In the genomic region with DNA sequence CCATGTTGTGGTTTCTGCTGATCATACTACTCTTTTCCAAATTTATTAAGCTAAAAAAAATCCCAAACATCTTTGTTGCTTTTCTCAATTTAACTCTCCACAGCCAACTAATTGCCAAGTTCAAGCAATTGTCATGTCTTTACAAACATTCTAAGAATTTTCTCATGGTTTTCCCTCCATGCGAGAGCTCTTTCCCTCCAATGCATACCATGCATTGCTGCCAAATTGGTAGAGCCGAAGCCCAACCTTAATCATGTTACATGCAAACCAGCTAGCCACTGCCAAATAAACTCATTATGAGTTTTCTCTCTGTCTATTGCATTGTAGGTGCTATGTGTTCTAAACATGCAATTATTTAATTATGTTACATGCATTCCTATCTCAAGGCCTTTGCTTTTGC, we compare ENCODE assay signal across 24 cellular contexts.
A peak's percentile ranks its signal among the peaks of the same experiment; 100 is the strongest.
DNase-seq lines count a peak whose midpoint lies in the region; ATAC-seq, FAIRE-seq and TF ChIP-seq lines count a peak whose summit lies in the region.
"Had no signal": no experiment of that assay in that cellular context is flagged by ENCODE, and none has a peak within 500 bp of the region (broad histone marks: within the 10 kb centered on the region; RNA-seq: fewer than 3 reads in every experiment).

No MANE protein-coding gene starts in this region.

- H3K9me3 Mint-ChIP-seq in GM23338, result no peaks in the 10 kb centered on the region; the same call in 2 of the 3 replicates
- H3K9me3 Mint-ChIP-seq: CD4-positive, alpha-beta T cell; CD8-positive, alpha-beta memory T cell; H9 had no signal

- no peak overlapping the region for H3K18ac ChIP-seq in mesendoderm (ENCODE audit: low read length)

- H4K5ac ChIP-seq in mesendoderm (ENCODE audit: low read length), result no peak overlapping the region

- FAIRE-seq in urothelium cell line (lab: Jason Lieb, UNC) (no peak), H54 (lab: Jason Lieb, UNC) (no peak)
- FAIRE-seq: A549, D721Med, GM12891, GM18507 had no signal

- WGBS in mesendoderm (ENCODE audit: extremely low coverage, insufficient coverage, low lambda C conversion rate), result no CpG with 5 or more reads among the region's 2 CpGs

- no peak for TF ChIP-seq POLR2A in H54 (IDR thresholded peaks at IDR 0.05; ENCODE audit: low read depth, low read length)

- no peaks in the 10 kb centered on the region; the same call in 1 of the 2 replicates for H3K9me2 ChIP-seq in GM23338 (ENCODE audit: insufficient read depth)

- H3K4me2 ChIP-seq in GM23338, result no peak overlapping the region
- no peak overlapping the region for H3K4me2 ChIP-seq in mesendoderm (ENCODE audit: low read length)
- H3K4me2 ChIP-seq: A549; BLaER1 treated with 17β-estradiol and CSF1 and Interleukin-3, amounts not matched to agents 10 nM and 100 nM had no signal

- H3K4me3 Mint-ChIP-seq in GM23338, result no peak overlapping the region
- H3K4me3 Mint-ChIP-seq: CD14-positive monocyte; CD4-positive, alpha-beta T cell; CD8-positive, alpha-beta memory T cell; H9 had no signal

- no peak overlapping the region for H4K8ac ChIP-seq in mesendoderm (ENCODE audit: low read depth, low read length)

- H3K4me1 ChIP-seq in GM23338 (ENCODE audit: insufficient read depth), result peaks cover 18% of the 10 kb centered on the region
- H3K4me1 ChIP-seq in mesendoderm (ENCODE audit: control insufficient read depth, low read depth, low read length), result peaks cover 1% of the 10 kb centered on the region
- H3K4me1 ChIP-seq: BE2C had no signal

- H2BK5ac ChIP-seq in mesendoderm (ENCODE audit: low read length), result no peak overlapping the region

- H2AK5ac ChIP-seq in mesendoderm (ENCODE audit: low read length), result no peak overlapping the region

- no peaks in the 10 kb centered on the region for H3K36me3 Mint-ChIP-seq in GM23338 (ENCODE audit: low read depth)
- H3K36me3 Mint-ChIP-seq: CD14-positive monocyte; CD8-positive, alpha-beta memory T cell had no signal

- no peak overlapping the region for H3K27ac Mint-ChIP-seq in GM23338
- H3K27ac Mint-ChIP-seq: CD14-positive monocyte; CD4-positive, alpha-beta T cell; CD8-positive, alpha-beta memory T cell had no signal

- H3K79me1 ChIP-seq in mesendoderm (ENCODE audit: low read length), result no peaks in the 10 kb centered on the region

- H3K4me1 Mint-ChIP-seq in GM23338, result peaks cover 12% of the 10 kb centered on the region; the same call in 2 of the 3 replicates
- H3K4me1 Mint-ChIP-seq: CD14-positive monocyte; CD8-positive, alpha-beta memory T cell had no signal

- H3K27ac ChIP-seq in GM23338 (ENCODE audit: low read depth) (no peak overlapping the region), mesendoderm (ENCODE audit: low read depth, low read length) (no peak overlapping the region)
- H3K27ac ChIP-seq: A549; BLaER1 treated with 17β-estradiol and CSF1 and Interleukin-3, amounts not matched to agents 10 nM and 100 nM had no signal

- no peak overlapping the region for H2BK120ac ChIP-seq in mesendoderm (ENCODE audit: low read depth, low read length)

- H3K9ac ChIP-seq in mesendoderm (ENCODE audit: low read length), result no peak overlapping the region
- H3K9ac ChIP-seq: BLaER1 treated with 17β-estradiol and CSF1 and Interleukin-3, amounts not matched to agents 10 nM and 100 nM had no signal

- no peak overlapping the region for H3K23ac ChIP-seq in mesendoderm (ENCODE audit: low read length)

- DNase-seq in EH (ENCODE audit: low read depth), result peak; percentile 24
- DNase-seq in GM23338 (ENCODE audit: low spot score), result peak; percentile 51
- DNase-seq in mesendoderm, result peak; percentile 83
- no peak for DNase-seq in urothelium cell line (ENCODE audit: low spot score)
- no peak for DNase-seq in H54 (ENCODE audit: insufficient read length, low spot score)
- DNase-seq: 8988T; ACHN; AML-193; BE2C; CD4-positive, alpha-beta T cell; CD8-positive, alpha-beta memory T cell; DMS 273 treated with DMSO at 0.1 percent for 48 hours; DMS79; GF-D8; GOT3; H9 had no signal

- no peak overlapping the region for H3K56ac ChIP-seq in mesendoderm (ENCODE audit: low read length)

- H3K27me3 Mint-ChIP-seq in GM23338 (ENCODE audit: insufficient read depth, low read depth, poor library complexity), result no peaks in the 10 kb centered on the region

- H4K20me1 ChIP-seq in GM23338 (replicated peaks; ENCODE audit: insufficient read depth), result no peaks in the 10 kb centered on the region
- H4K20me1 ChIP-seq: BLaER1 treated with 17β-estradiol and CSF1 and Interleukin-3, amounts not matched to agents 10 nM and 100 nM had no signal

- H3K36me3 ChIP-seq in GM23338 (ENCODE audit: insufficient read depth) (no peaks in the 10 kb centered on the region), mesendoderm (ENCODE audit: control insufficient read depth, insufficient read depth, low read length) (no peaks in the 10 kb centered on the region)
- H3K36me3 ChIP-seq: BE2C; BLaER1 treated with 17β-estradiol and CSF1 and Interleukin-3, amounts not matched to agents 10 nM and 100 nM had no signal

- H2AFZ ChIP-seq in GM23338, result no peak overlapping the region

- ATAC-seq in GM23338 (no peak), GM19467 (IDR thresholded peaks at IDR 0.05; ENCODE audit: unreplicated experiment) (no peak)
- ATAC-seq: A549, HCT116 had no signal

- TF ChIP-seq CTCF in GM23338 (conservative IDR thresholded peaks at IDR 0.05; ENCODE audit: low read depth in 2 of 2), result no peak

- H2BK15ac ChIP-seq in mesendoderm (replicated peaks; ENCODE audit: low read depth), result no peak overlapping the region

- H3K4me3 ChIP-seq in GM23338 (no peak overlapping the region), mesendoderm (ENCODE audit: low read length) (no peak overlapping the region)
- H3K4me3 ChIP-seq: A549; BLaER1 treated with 17β-estradiol and CSF1 and Interleukin-3, amounts not matched to agents 10 nM and 100 nM had no signal

- H3K4ac ChIP-seq in mesendoderm (ENCODE audit: low read depth, low read length), result no peak overlapping the region

- H3F3A ChIP-seq in GM23338 (replicated peaks; ENCODE audit: low read depth), result no peaks in the 10 kb centered on the region

- no peaks in the 10 kb centered on the region for H3K27me3 ChIP-seq in GM23338 (ENCODE audit: insufficient read depth)
- H3K27me3 ChIP-seq in mesendoderm (ENCODE audit: insufficient read depth, low read length, poor library complexity), result no peaks in the 10 kb centered on the region
- H3K27me3 ChIP-seq: BE2C; BLaER1 treated with 17β-estradiol and CSF1 and Interleukin-3, amounts not matched to agents 10 nM and 100 nM had no signal

- H3K79me2 ChIP-seq in GM23338 (replicated peaks; ENCODE audit: insufficient read depth) (no peaks in the 10 kb centered on the region), mesendoderm (ENCODE audit: control insufficient read depth, insufficient read depth, low read length) (no peaks in the 10 kb centered on the region)

TF ChIP-seq in GM23338, 12 proteins besides CTCF, POLR2A, EP300 and RAD21 (continues in another document):
- TF ChIP-seq EZH2phosphoT487 (IDR thresholded peaks at IDR 0.05; ENCODE audit: unreplicated experiment) (no peak), JUNB (IDR thresholded peaks at IDR 0.05; ENCODE audit: unreplicated experiment) (no peak), NANOG (IDR thresholded peaks at IDR 0.05; ENCODE audit: borderline replicate concordance) (no peak), ZNF114 (CRISPR knock-in tag; IDR thresholded peaks at IDR 0.05) (no peak), CREB1 (CRISPR knock-in tag; IDR thresholded peaks at IDR 0.05; ENCODE audit: low read depth) (no peak), ZNF331 (CRISPR knock-in tag; IDR thresholded peaks at IDR 0.05; ENCODE audit: low read depth) (no peak), POLR2AphosphoS5 (IDR thresholded peaks at IDR 0.05; ENCODE audit: low read depth) (no peak)
- TF ChIP-seq, protein P1, sequence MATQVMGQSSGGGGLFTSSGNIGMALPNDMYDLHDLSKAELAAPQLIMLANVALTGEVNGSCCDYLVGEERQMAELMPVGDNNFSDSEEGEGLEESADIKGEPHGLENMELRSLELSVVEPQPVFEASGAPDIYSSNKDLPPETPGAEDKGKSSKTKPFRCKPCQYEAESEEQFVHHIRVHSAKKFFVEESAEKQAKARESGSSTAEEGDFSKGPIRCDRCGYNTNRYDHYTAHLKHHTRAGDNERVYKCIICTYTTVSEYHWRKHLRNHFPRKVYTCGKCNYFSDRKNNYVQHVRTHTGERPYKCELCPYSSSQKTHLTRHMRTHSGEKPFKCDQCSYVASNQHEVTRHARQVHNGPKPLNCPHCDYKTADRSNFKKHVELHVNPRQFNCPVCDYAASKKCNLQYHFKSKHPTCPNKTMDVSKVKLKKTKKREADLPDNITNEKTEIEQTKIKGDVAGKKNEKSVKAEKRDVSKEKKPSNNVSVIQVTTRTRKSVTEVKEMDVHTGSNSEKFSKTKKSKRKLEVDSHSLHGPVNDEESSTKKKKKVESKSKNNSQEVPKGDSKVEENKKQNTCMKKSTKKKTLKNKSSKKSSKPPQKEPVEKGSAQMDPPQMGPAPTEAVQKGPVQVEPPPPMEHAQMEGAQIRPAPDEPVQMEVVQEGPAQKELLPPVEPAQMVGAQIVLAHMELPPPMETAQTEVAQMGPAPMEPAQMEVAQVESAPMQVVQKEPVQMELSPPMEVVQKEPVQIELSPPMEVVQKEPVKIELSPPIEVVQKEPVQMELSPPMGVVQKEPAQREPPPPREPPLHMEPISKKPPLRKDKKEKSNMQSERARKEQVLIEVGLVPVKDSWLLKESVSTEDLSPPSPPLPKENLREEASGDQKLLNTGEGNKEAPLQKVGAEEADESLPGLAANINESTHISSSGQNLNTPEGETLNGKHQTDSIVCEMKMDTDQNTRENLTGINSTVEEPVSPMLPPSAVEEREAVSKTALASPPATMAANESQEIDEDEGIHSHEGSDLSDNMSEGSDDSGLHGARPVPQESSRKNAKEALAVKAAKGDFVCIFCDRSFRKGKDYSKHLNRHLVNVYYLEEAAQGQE (IDR thresholded peaks at IDR 0.05; ENCODE audit: unreplicated experiment), result no peak

Comparison
In these comparisons a context has a peak if more than half of its experiments do, and no peak if none do; other contexts are left out.
1. DNase-seq: peak in EH (single experiment), GM23338 (single experiment) and mesendoderm (single experiment); none in urothelium cell line (single experiment) and H54 (single experiment).